ENCODE assay signal across 8 cellular contexts in the genomic region with DNA sequence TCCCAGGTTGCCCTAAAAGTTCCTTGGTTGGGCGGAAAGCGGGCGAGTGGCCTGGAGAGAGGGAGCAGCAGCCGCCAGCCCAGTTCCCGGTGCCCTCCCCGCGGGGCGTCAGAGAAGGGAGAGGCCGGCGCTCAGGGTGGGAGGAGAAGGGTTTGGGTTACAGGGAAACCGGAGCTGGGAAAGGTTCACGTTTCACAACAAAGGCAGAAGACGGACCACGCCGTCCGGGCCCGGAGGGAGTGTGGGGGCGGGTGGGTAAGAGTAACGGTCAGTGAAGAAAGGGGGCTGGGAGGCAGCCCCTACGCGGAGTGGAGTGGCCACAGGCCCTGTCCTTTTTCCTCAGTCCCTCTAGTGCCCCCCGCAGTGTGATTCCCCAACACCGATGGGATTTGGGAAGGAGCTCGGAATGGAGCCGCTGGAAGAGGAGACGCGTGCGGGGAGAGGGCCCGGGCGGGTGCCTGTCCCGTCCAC. TPM values are rescaled to one million over a fixed set of nuclear protein-coding genes. Genes with fewer than 3 reads are reported as not detected.
DNase-seq lines count a peak whose midpoint lies in the region; TF ChIP-seq lines count a peak whose summit lies in the region.

No MANE protein-coding gene starts in this region.

- no peaks in the 10 kb centered on the region for H3K27me3 ChIP-seq in colonic mucosa
- no peaks in the 10 kb centered on the region for H3K27me3 ChIP-seq in tibial nerve

- H3K9ac ChIP-seq in colonic mucosa (ENCODE audit: low read depth in 2 of 2, low read length in 2 of 2), result peak overlapping the region; percentile 91 to 95

- peaks cover 8% of the 10 kb centered on the region for H3K4me1 ChIP-seq in colonic mucosa
- H3K4me1 ChIP-seq in tibial nerve, result peaks cover 0 to 56% (median 38%) of the 10 kb centered on the region in 4 donors

- no peak for TF ChIP-seq CTCF in colonic mucosa (IDR thresholded peaks at IDR 0.05)
- no peak for TF ChIP-seq CTCF in lower leg skin (IDR thresholded peaks at IDR 0.05)
- TF ChIP-seq CTCF in tibial nerve (IDR thresholded peaks at IDR 0.05), result peak in 1 of 5 experiments; percentile 9

- H3K4me3 ChIP-seq in colonic mucosa (peak overlapping the region; percentile 77), lower leg skin (ENCODE audit: low read depth, poor library complexity, severe bottlenecking) (peak overlapping the region; percentile 57), tibial nerve (peak overlapping the region; percentile 54 to 91 (median 83))

- H3K27ac ChIP-seq in colonic mucosa (peak overlapping the region; percentile 97), tibial nerve (peak overlapping the region; percentile 91 to 99 (median 96))

- intact Hi-C loops in colonic mucosa (cut with DNase I) (loop anchor here (5.0 kb wide), 2 partner anchors 50 to 75 kb away; partner anchors contain the start of genes QPCTL and SNRPD2), lower leg skin (cut with DNase I; ENCODE audit: low total_unique reads) (no loop called here)

- DNase-seq in DMS53 (lab: John Stamatoyannopoulos, UW) (peak; percentile 75), DMS53 treated with DMSO at 0.1 percent for 48 hours (lab: John Stamatoyannopoulos, UW; ENCODE audit: unreplicated experiment) (no peak), NCI-H510A (lab: John Stamatoyannopoulos, UW) (peak; percentile 79), colonic mucosa (peak; percentile 75), lower leg skin (ENCODE audit: low spot score in 2 of 2) (peak; percentile 67 to 95), tibial nerve (ENCODE audit: low spot score in 2 of 2) (peak; percentile 81 to 82), OCI-M1 (lab: John Stamatoyannopoulos, UW) (no peak)
- DNase-seq in stimulated activated naive CD4-positive, alpha-beta T cell (lab: John Stamatoyannopoulos, UW), result no peak

- peak; percentile 15 to 94 for TF ChIP-seq EP300 in tibial nerve (IDR thresholded peaks at IDR 0.05)

- 4 to 13% methylated on average over 31 of the region's 31 CpGs for WGBS in lower leg skin, 2 donors
- WGBS in tibial nerve, 2 donors, result 13 to 15% methylated on average over 30 to 31 of the region's 31 CpGs

- TF ChIP-seq POLR2A in lower leg skin (IDR thresholded peaks at IDR 0.05), result no peak
- peak; percentile 50 to 84 for TF ChIP-seq POLR2A in tibial nerve (IDR thresholded peaks at IDR 0.05)

- no peaks in the 10 kb centered on the region for H3K9me3 ChIP-seq in colonic mucosa
- H3K9me3 ChIP-seq in tibial nerve, result no peaks in the 10 kb centered on the region

- no peaks in the 10 kb centered on the region for H3K36me3 ChIP-seq in colonic mucosa
- H3K36me3 ChIP-seq in tibial nerve, result peaks cover 0 to 20% (median 0%) of the 10 kb centered on the region in 3 donors

RNA-seq across cellular contexts. Expression of gene SIX5, which starts 1.6 kb away (rescaled TPM):
- total RNA-seq in colonic mucosa, result 10 to 100 TPM; 11.0 to 15.8 TPM
- total RNA-seq in lower leg skin, result 10 to 100 TPM; 12.6 to 17.3 (median 13.8) TPM
- 10 to 100 TPM; 21.0 to 31.0 (median 22.9) TPM for total RNA-seq in tibial nerve

RNA-seq across cellular contexts. Expression of gene DMPK, which starts 14.8 kb away (rescaled TPM):
- 10 to 100 TPM; 30.6 to 36.0 TPM for total RNA-seq in colonic mucosa
- total RNA-seq in lower leg skin, result 10 to 100 TPM in 3 of 4 donors, 1 to 10 TPM in 1; 8.8 to 20.2 (median 13.8) TPM
- 10 to 100 TPM; 59.0 to 87.9 (median 77.4) TPM for total RNA-seq in tibial nerve

RNA-seq across cellular contexts. Expression of gene DMWD, which starts 25.2 kb away (rescaled TPM):
- 10 to 100 TPM; 29.1 to 43.6 TPM for total RNA-seq in colonic mucosa
- total RNA-seq in lower leg skin, result 10 to 100 TPM; 20.0 to 31.0 (median 28.0) TPM
- total RNA-seq in tibial nerve, result 10 to 100 TPM; 28.4 to 75.0 (median 53.8) TPM

RNA-seq across cellular contexts. Expression of gene MEIOSIN, which starts 34.2 kb away (rescaled TPM):
- total RNA-seq in colonic mucosa, result not detected
- total RNA-seq in lower leg skin, result not detected
- total RNA-seq in tibial nerve, result not detected

RNA-seq across cellular contexts. Expression of gene FBXO46, which starts 36.7 kb away (rescaled TPM):
- total RNA-seq in colonic mucosa, result 10 to 100 TPM; 28.3 to 28.8 TPM
- 10 to 100 TPM; 22.0 to 26.7 (median 25.4) TPM for total RNA-seq in lower leg skin
- 10 to 100 TPM in 3 of 4 donors, 1 to 10 TPM in 1; 9.8 to 15.9 (median 13.7) TPM for total RNA-seq in tibial nerve

Comparison
In these comparisons a context has a peak if more than half of its experiments do, and no peak if none do; other contexts are left out.
1. DNase-seq: peak in DMS53 (single experiment), NCI-H510A (single experiment), colonic mucosa (single experiment), lower leg skin (2 of 2) and tibial nerve (2 of 2); none in DMS53 treated with DMSO at 0.1 percent for 48 hours (single experiment), OCI-M1 (single experiment) and stimulated activated naive CD4-positive, alpha-beta T cell (0 of 6).
2. POLR2A ChIP-seq: peak in tibial nerve (2 of 2); none in lower leg skin (0 of 2).
3. Peak in every context shown above with its lines, with median percentiles within 50 percentile points of each other: H3K4me3 ChIP-seq.